9 cellular contexts compared by ENCODE assay signal in genomic region chr5:137194300-137194699, GRCh38.
"Had no signal": no experiment of that assay in that cellular context is flagged by ENCODE, and none has a peak within 500 bp of the region (broad histone marks: within the 10 kb centered on the region; RNA-seq: fewer than 3 reads in every experiment).

No MANE protein-coding gene starts in this region.

- H3K4me2 ChIP-seq: GM23338, KMS-11 had no signal

- H3K27ac ChIP-seq: HL-60, KMS-11 had no signal

- H3K9ac ChIP-seq: KMS-11 had no signal

- H3K4me1 ChIP-seq: HAP-1 had no signal

- H3K36me3 ChIP-seq: HAP-1 had no signal

- H3K4me1 Mint-ChIP-seq: GM23338, IgD-negative memory B cell had no signal

- H3K36me3 Mint-ChIP-seq: IgD-negative memory B cell had no signal

- DNase-seq: HFFc6, KBM-7 had no signal

- H3K9me3 ChIP-seq: HAP-1 had no signal

- H3K4me3 ChIP-seq: GM23338, HAP-1 had no signal

- H3K27ac Mint-ChIP-seq: GM23338, HFFc6, IgD-negative memory B cell had no signal

- ATAC-seq: GM23338, HCT116, HepG2 had no signal

- H3K9me3 Mint-ChIP-seq: GM23338, HFFc6 had no signal

- H2AFZ ChIP-seq: GM23338 had no signal

- H3K4me3 Mint-ChIP-seq: GM23338, HFFc6, IgD-negative memory B cell had no signal
